8 cellular contexts compared by ENCODE assay signal in the genomic region with DNA sequence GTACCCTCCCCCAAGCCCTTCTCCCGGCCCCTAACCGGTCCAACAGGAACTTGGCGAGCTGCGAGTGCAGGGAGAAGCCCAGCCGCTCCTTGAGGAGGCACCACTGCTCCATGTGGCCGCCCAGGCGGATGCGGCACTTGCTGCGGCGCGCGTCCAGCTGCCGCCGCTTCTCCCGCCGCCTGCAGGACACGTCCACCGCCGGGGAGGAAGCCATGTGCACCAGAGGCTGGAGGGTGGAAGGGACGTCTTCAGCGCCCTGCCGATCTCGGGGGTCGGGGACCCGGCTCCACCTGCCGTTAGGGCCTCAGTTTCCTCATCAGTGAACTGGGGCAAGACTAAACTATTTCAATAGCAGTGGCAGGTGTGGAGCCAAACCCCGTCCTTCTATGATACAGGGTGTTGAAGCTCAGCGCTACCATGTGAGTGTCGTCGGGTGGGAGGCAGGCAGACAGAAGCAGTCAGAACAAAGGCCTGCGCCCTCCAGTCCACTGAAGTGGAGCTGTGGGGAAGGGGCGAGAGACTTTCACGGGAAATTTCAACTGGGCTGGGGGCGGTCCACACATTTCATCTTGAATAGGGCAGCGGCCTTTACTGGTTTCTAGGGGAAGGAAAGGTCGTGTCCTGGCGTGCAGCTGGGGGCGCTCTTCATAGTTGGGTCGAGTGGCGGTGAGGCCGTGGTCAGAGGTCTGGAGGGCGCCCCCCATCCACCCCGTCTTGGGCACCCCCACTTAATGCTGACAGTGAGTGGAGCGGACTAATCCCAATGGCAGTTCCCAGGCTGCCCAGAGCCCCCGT. TPM values are rescaled to one million over a fixed set of nuclear protein-coding genes. Genes with fewer than 3 reads are reported as not detected.
DNase-seq lines count a peak whose midpoint lies in the region; ATAC-seq and TF ChIP-seq lines count a peak whose summit lies in the region.

No MANE protein-coding gene starts in this region.

- ATAC-seq in GM19023 (IDR thresholded peaks at IDR 0.05; ENCODE audit: unreplicated experiment) (peak; percentile 42), HG03139 (IDR thresholded peaks at IDR 0.05; ENCODE audit: unreplicated experiment) (peak; percentile 30), foreskin keratinocyte (peak; percentile 59)

- CTCF ChIA-PET in Calu3 (lab: Charles Lee): interaction anchor here (0.6 to 2.6 kb wide), 6 partner anchors 15 to 56 kb away, joined by 3 to 21 read pairs (median 4); partner anchors contain the start of genes SH3BP5L and ZNF672

- peak; percentile 90 for DNase-seq in Calu3
- DNase-seq in NCI-H460 (ENCODE audit: extremely low read depth, low read depth): peak; percentile 72
- DNase-seq in activated T-helper 1 cell treated with Interleukin-2 at 50 U/mL for 16 hours (ENCODE audit: low read depth): peak; percentile 5
- DNase-seq in foreskin keratinocyte: peak in 1 of 2 donors; percentile 47
- no peak for DNase-seq in activated gamma-delta T cell treated with Interleukin-2 at 50 U/mL for 16 hours

- H3K36me3 ChIP-seq in neuron (ENCODE audit: insufficient read depth, low read length): peaks cover 21% of the 10 kb centered on the region

- no peaks in the 10 kb centered on the region for H3K9me3 Mint-ChIP-seq in Calu3 (ENCODE audit: low read depth, unreplicated experiment)

- peak overlapping the region; percentile 52 for H2AFZ ChIP-seq in neuron (ENCODE audit: low read depth, low read length)

- no peaks in the 10 kb centered on the region for H3K9me3 ChIP-seq in neuron (ENCODE audit: low read length)

- H3K27me3 Mint-ChIP-seq in Calu3 (ENCODE audit: unreplicated experiment): peaks cover 11% of the 10 kb centered on the region

- H3K27ac ChIP-seq in foreskin keratinocyte: no peak overlapping the region

- TF ChIP-seq CTCF in Calu3 (IDR thresholded peaks at IDR 0.05; ENCODE audit: unreplicated experiment) (peak; percentile 26), foreskin keratinocyte (conservative IDR thresholded peaks at IDR 0.05) (peak; percentile 54)

- intact Hi-C loops in Calu3 (cut with micrococcal nuclease; ENCODE audit: unreplicated experiment): loop anchor here (1.0 to 2.0 kb wide), 2 partner anchors 15 to 48 kb away; partner anchors contain the start of gene PGBD2

- peak overlapping the region; percentile 88 for H3K27ac Mint-ChIP-seq in Calu3 (ENCODE audit: unreplicated experiment)

- H3K4me1 ChIP-seq in foreskin keratinocyte: no peaks in the 10 kb centered on the region
- peaks cover 19% of the 10 kb centered on the region for H3K4me1 ChIP-seq in neuron (ENCODE audit: insufficient read depth, low read length)

- peaks cover 18% of the 10 kb centered on the region for H3K4me1 Mint-ChIP-seq in Calu3 (ENCODE audit: low read depth, unreplicated experiment)

- H3K4me3 ChIP-seq in neuron (ENCODE audit: low read length): peak overlapping the region; percentile 81

- H3K36me3 Mint-ChIP-seq in Calu3 (ENCODE audit: insufficient read depth, unreplicated experiment): peaks cover 55% of the 10 kb centered on the region

- TSS peak; percentile 54 for BruUV-seq in Calu3 (replicated peaks; lab: Mats Ljungman, UMichigan)

- H3K27me3 ChIP-seq in foreskin keratinocyte: no peaks in the 10 kb centered on the region
- peaks cover 11% of the 10 kb centered on the region for H3K27me3 ChIP-seq in neuron (ENCODE audit: insufficient read depth, low read length)

- H3K4me3 Mint-ChIP-seq in Calu3 (ENCODE audit: low read depth, unreplicated experiment): peak overlapping the region; percentile 90

RNA-seq across cellular contexts. Expression of gene ZNF692, which starts 0.6 kb away (rescaled TPM):
- total RNA-seq in Calu3 (2022) (61.4 and 61.5 TPM in 2 replicates), foreskin keratinocyte (26.2 and 27.3 TPM in 2 replicates)
- total RNA-seq in NCI-H460 (2014; rRNA removed; shearing (Covaris generic)): 34.6 and 40.2 TPM in 2 replicates
- 463 and 468 TPM in 2 replicates for polyA plus RNA-seq in NCI-H460 (2014; cell fraction: nucleus; rRNA removed)
- 33.1 and 33.8 TPM in 2 replicates for polyA plus RNA-seq in foreskin keratinocyte

RNA-seq across cellular contexts. Expression of gene ZNF672, which starts 20.3 kb away (rescaled TPM):
- 28.3 and 28.7 TPM in 2 replicates for total RNA-seq in Calu3 (2022)
- 33.0 and 38.6 TPM in 2 replicates for total RNA-seq in NCI-H460 (2014; rRNA removed; shearing (Covaris generic))
- 36.9 and 49.5 TPM in 2 replicates for polyA plus RNA-seq in NCI-H460 (2014; cell fraction: nucleus; rRNA removed)
- 14.9 and 16.1 TPM in 2 replicates for total RNA-seq in foreskin keratinocyte
- polyA plus RNA-seq in foreskin keratinocyte: 13.3 and 15.9 TPM in 2 replicates

RNA-seq across cellular contexts. Expression of gene SH3BP5L, which starts 32.6 kb away (rescaled TPM):
- total RNA-seq in Calu3 (2022): 25.3 and 27.1 TPM in 2 replicates
- 20.5 and 23.6 TPM in 2 replicates for total RNA-seq in NCI-H460 (2014; rRNA removed; shearing (Covaris generic))
- 31.2 and 36.8 TPM in 2 replicates for polyA plus RNA-seq in NCI-H460 (2014; cell fraction: nucleus; rRNA removed)
- total RNA-seq in foreskin keratinocyte: 16.8 and 18.5 TPM in 2 replicates
- 13.5 and 15.4 TPM in 2 replicates for polyA plus RNA-seq in foreskin keratinocyte

RNA-seq across cellular contexts. Expression of gene PGBD2, which starts 47.7 kb away (rescaled TPM):
- 7.3 and 7.8 TPM in 2 replicates for total RNA-seq in Calu3 (2022)
- total RNA-seq in NCI-H460 (2014; rRNA removed; shearing (Covaris generic)): 4.1 and 7.5 TPM in 2 replicates
- 8.5 and 9.1 TPM in 2 replicates for polyA plus RNA-seq in NCI-H460 (2014; cell fraction: nucleus; rRNA removed)
- total RNA-seq in foreskin keratinocyte: 3.4 and 4.1 TPM in 2 replicates
- polyA plus RNA-seq in foreskin keratinocyte: 2.0 and 2.4 TPM in 2 replicates
